ENCODE assay signal across 1 cellular context in the genomic region with DNA sequence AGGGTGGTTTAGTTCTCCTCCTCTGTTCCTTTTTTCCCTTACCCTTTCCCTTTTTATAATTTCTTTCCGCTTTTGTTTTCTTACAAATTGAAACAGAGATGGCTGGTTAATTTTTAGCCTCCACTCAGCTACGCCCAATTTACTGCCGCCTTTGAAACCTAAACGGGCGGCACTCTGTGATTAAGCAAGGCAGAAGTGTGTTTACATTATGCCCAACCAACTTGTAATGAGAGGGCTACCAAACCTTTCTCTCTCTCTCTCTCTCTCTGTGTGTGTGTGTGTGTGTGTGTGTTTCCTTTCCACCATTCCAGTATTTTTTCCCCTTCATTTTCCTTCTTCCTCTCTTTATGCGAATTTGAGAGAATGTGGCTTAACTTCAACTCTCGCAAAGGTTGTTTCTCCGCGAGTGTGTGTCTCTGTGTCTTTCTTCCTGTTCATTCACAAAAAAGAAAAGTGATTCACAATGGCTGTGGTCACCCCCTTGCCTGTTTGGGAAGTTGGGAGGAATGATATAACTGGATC.
TF ChIP-seq lines count a peak whose summit lies in the region.

No MANE protein-coding gene starts in this region.

TF ChIP-seq in H1, 55 proteins besides CTCF, POLR2A, EP300 and RAD21 (continued from another document):
- TF ChIP-seq SUZ12 (IDR thresholded peaks at IDR 0.05; ENCODE audit: low read length) = peak; percentile 11; the same call in 1 of the 2 replicates
- TF ChIP-seq SP1 (IDR thresholded peaks at IDR 0.05; ENCODE audit: low read depth, low read length) = no peak
- peak; percentile 18 for TF ChIP-seq EZH2 (IDR thresholded peaks at IDR 0.05; ENCODE audit: low read depth, low read length, severe bottlenecking)
